In the genomic region with DNA sequence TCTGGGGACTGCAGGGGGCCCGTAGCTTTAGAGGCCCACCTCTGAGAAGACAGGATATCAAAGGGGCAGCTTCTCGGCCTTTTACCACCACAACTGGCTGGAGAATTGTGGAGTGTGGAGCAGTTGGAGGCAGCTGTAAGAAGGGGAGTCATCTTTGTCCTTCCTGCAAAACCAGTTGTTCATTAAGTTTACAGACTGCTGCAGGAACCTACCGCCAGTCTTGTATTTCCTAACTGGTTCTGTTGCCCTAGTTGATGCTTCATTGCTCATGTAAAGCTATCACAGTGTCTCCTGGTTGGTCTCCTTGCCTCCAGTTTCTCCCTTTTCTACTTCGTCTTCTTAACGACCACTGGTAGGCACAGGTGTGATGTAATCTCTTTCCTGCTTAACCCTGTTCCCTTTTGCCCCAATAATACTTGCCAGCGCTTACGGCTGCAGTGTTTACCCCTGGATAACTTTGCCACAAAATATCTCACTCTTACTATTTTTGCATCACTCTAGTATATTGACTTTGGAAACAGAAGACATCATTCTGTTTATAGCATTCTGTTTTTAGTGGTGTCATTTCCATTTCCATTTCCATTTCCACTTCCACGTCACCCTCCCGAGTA, we compare ENCODE assay signal across 1 cellular context.
TF ChIP-seq lines count a peak whose summit lies in the region.

No MANE protein-coding gene starts in this region.

TF ChIP-seq in HepG2, 621 proteins besides CTCF, POLR2A, EP300 and RAD21:
- TF ChIP-seq, protein P1, sequence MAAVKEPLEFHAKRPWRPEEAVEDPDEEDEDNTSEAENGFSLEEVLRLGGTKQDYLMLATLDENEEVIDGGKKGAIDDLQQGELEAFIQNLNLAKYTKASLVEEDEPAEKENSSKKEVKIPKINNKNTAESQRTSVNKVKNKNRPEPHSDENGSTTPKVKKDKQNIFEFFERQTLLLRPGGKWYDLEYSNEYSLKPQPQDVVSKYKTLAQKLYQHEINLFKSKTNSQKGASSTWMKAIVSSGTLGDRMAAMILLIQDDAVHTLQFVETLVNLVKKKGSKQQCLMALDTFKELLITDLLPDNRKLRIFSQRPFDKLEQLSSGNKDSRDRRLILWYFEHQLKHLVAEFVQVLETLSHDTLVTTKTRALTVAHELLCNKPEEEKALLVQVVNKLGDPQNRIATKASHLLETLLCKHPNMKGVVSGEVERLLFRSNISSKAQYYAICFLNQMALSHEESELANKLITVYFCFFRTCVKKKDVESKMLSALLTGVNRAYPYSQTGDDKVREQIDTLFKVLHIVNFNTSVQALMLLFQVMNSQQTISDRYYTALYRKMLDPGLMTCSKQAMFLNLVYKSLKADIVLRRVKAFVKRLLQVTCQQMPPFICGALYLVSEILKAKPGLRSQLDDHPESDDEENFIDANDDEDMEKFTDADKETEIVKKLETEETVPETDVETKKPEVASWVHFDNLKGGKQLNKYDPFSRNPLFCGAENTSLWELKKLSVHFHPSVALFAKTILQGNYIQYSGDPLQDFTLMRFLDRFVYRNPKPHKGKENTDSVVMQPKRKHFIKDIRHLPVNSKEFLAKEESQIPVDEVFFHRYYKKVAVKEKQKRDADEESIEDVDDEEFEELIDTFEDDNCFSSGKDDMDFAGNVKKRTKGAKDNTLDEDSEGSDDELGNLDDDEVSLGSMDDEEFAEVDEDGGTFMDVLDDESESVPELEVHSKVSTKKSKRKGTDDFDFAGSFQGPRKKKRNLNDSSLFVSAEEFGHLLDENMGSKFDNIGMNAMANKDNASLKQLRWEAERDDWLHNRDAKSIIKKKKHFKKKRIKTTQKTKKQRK (IDR thresholded peaks at IDR 0.05; ENCODE audit: low read length) = no peak
- TF ChIP-seq ZNF891 (CRISPR knock-in tag; IDR thresholded peaks at IDR 0.05) = no peak
- TF ChIP-seq, protein P2, sequence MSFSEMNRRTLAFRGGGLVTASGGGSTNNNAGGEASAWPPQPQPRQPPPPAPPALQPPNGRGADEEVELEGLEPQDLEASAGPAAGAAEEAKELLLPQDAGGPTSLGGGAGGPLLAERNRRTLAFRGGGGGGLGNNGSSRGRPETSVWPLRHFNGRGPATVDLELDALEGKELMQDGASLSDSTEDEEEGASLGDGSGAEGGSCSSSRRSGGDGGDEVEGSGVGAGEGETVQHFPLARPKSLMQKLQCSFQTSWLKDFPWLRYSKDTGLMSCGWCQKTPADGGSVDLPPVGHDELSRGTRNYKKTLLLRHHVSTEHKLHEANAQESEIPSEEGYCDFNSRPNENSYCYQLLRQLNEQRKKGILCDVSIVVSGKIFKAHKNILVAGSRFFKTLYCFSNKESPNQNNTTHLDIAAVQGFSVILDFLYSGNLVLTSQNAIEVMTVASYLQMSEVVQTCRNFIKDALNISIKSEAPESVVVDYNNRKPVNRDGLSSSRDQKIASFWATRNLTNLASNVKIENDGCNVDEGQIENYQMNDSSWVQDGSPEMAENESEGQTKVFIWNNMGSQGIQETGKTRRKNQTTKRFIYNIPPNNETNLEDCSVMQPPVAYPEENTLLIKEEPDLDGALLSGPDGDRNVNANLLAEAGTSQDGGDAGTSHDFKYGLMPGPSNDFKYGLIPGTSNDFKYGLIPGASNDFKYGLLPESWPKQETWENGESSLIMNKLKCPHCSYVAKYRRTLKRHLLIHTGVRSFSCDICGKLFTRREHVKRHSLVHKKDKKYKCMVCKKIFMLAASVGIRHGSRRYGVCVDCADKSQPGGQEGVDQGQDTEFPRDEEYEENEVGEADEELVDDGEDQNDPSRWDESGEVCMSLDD (CRISPR knock-in tag; IDR thresholded peaks at IDR 0.05; ENCODE audit: borderline replicate concordance) = no peak
- TF ChIP-seq, protein P3, sequence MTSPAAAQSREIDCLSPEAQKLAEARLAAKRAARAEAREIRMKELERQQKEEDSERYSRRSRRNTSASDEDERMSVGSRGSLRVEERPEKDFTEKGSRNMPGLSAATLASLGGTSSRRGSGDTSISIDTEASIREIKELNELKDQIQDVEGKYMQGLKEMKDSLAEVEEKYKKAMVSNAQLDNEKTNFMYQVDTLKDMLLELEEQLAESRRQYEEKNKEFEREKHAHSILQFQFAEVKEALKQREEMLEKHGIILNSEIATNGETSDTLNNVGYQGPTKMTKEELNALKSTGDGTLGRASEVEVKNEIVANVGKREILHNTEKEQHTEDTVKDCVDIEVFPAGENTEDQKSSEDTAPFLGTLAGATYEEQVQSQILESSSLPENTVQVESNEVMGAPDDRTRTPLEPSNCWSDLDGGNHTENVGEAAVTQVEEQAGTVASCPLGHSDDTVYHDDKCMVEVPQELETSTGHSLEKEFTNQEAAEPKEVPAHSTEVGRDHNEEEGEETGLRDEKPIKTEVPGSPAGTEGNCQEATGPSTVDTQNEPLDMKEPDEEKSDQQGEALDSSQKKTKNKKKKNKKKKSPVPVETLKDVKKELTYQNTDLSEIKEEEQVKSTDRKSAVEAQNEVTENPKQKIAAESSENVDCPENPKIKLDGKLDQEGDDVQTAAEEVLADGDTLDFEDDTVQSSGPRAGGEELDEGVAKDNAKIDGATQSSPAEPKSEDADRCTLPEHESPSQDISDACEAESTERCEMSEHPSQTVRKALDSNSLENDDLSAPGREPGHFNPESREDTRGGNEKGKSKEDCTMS (CRISPR knock-in tag; conservative IDR thresholded peaks at IDR 0.05) = no peak
